Comparison of ENCODE assay signal across 20 cellular contexts in genomic region chr9:24614070-24614469, GRCh38.
DNase-seq lines count a peak whose midpoint lies in the region; ATAC-seq and TF ChIP-seq lines count a peak whose summit lies in the region.
"Had no signal": no experiment of that assay in that cellular context is flagged by ENCODE, and none has a peak within 500 bp of the region (broad histone marks: within the 10 kb centered on the region; RNA-seq: fewer than 3 reads in every experiment).

No MANE protein-coding gene starts in this region.

- H3K27ac Mint-ChIP-seq in WTC11: 0 out of 2 replicates have a peak overlapping the region, but pooled peaks have one; percentile 38
- H3K27ac Mint-ChIP-seq in stimulated activated naive CD8-positive, alpha-beta T cell treated with anti-CD3 and anti-CD28 coated beads, Interleukin-15, amount 100 ng/mL, for 72 hours: no peak overlapping the region
- H3K27ac Mint-ChIP-seq: activated naive CD8-positive, alpha-beta T cell treated with anti-CD3 and anti-CD28 coated beads for 36 hours; naive thymus-derived CD4-positive, alpha-beta T cell had no signal

- peak; percentile 82 for ATAC-seq in WTC11
- ATAC-seq in stimulated activated naive CD8-positive, alpha-beta T cell treated with anti-CD3 and anti-CD28 coated beads, Interleukin-15, amount 100 ng/mL, for 72 hours: no peak
- ATAC-seq in HG02852 (IDR thresholded peaks at IDR 0.05; ENCODE audit: unreplicated experiment): no peak
- ATAC-seq: naive thymus-derived CD4-positive, alpha-beta T cell; right cardiac atrium; upper lobe of right lung had no signal

- no peaks in the 10 kb centered on the region for H3K27me3 Mint-ChIP-seq in WTC11 (ENCODE audit: low read depth)
- no peaks in the 10 kb centered on the region for H3K27me3 Mint-ChIP-seq in stimulated activated naive CD8-positive, alpha-beta T cell treated with anti-CD3 and anti-CD28 coated beads, Interleukin-15, amount 100 ng/mL, for 72 hours
- H3K27me3 Mint-ChIP-seq: activated naive CD8-positive, alpha-beta T cell treated with anti-CD3 and anti-CD28 coated beads for 36 hours; naive thymus-derived CD4-positive, alpha-beta T cell had no signal

- POLR2A ChIA-PET in WTC11 (lab: Charles Lee): no interaction called here

- DNase-seq in D341Med (ENCODE audit: low spot score): peak; percentile 24
- DNase-seq in WTC11 (ENCODE audit: low spot score): no peak
- DNase-seq in kidney epithelial cell (ENCODE audit: low read depth): no peak
- no peak for DNase-seq in inferior parietal cortex (ENCODE audit: extremely low spot score)
- no peak for DNase-seq in NCI-H345 (lab: John Stamatoyannopoulos, UW)
- DNase-seq in stimulated activated naive CD8-positive, alpha-beta T cell treated with anti-CD3 and anti-CD28 coated beads, Interleukin-15, amount 100 ng/mL, for 72 hours: no peak
- DNase-seq: activated CD4-positive, CD25-positive, alpha-beta regulatory T cell treated with anti-CD3 and anti-CD28 coated beads, Interleukin-2, amount 50 U/mL, for 72 hours; activated naive CD8-positive, alpha-beta T cell treated with anti-CD3 and anti-CD28 coated beads for 36 hours; cerebellar nuclear complex; GDM1; IMR-90; naive thymus-derived CD4-positive, alpha-beta T cell; NCI-H1436 treated with DMSO at 0.1 percent for 48 hours; NK-92 treated with Interleukin-12 subunit alpha and Interleukin-12 subunit beta, amount 100 ng/mL, for 24 hours; right cardiac atrium; stimulated activated CD4-positive, alpha-beta T cell treated with anti-CD3 and anti-CD28 coated beads, Interleukin-4, amount 100 ng/mL, for 1 hour; upper lobe of right lung had no signal

- H3K27me3 ChIP-seq in kidney epithelial cell (ENCODE audit: control insufficient read depth, insufficient read depth, low read length): no peaks in the 10 kb centered on the region
- H3K27me3 ChIP-seq: BLaER1, upper lobe of right lung had no signal

- H3K36me3 Mint-ChIP-seq in WTC11: no peaks in the 10 kb centered on the region
- H3K36me3 Mint-ChIP-seq: activated naive CD8-positive, alpha-beta T cell treated with anti-CD3 and anti-CD28 coated beads for 36 hours; naive thymus-derived CD4-positive, alpha-beta T cell had no signal

- H3K4me1 Mint-ChIP-seq in WTC11: peaks cover 33% of the 10 kb centered on the region
- H3K4me1 Mint-ChIP-seq in stimulated activated naive CD8-positive, alpha-beta T cell treated with anti-CD3 and anti-CD28 coated beads, Interleukin-15, amount 100 ng/mL, for 72 hours: no peaks in the 10 kb centered on the region
- H3K4me1 Mint-ChIP-seq: activated naive CD8-positive, alpha-beta T cell treated with anti-CD3 and anti-CD28 coated beads for 36 hours; naive thymus-derived CD4-positive, alpha-beta T cell had no signal

- H3K4me3 ChIP-seq in kidney epithelial cell (ENCODE audit: low read depth, low read length): no peak overlapping the region
- H3K4me3 ChIP-seq: BLaER1, upper lobe of right lung had no signal

- no peaks in the 10 kb centered on the region for H3K36me3 ChIP-seq in kidney epithelial cell (ENCODE audit: control insufficient read depth, insufficient read depth, low read length)
- H3K36me3 ChIP-seq: BLaER1, upper lobe of right lung had no signal

- TF ChIP-seq CTCF in LNCAP (IDR thresholded peaks at IDR 0.05): 0 out of 2 replicates have a peak, but pooled peaks have one; percentile 15
- no peak for TF ChIP-seq CTCF in WTC11 (IDR thresholded peaks at IDR 0.05)
- TF ChIP-seq CTCF in kidney epithelial cell (IDR thresholded peaks at IDR 0.05; ENCODE audit: insufficient read depth, low read length, poor library complexity, severe bottlenecking): peak; percentile 44

- H3K9me3 Mint-ChIP-seq in WTC11: no peaks in the 10 kb centered on the region
- peaks cover 0 to 11% of the 10 kb centered on the region in 2 donors for H3K9me3 Mint-ChIP-seq in stimulated activated naive CD8-positive, alpha-beta T cell treated with anti-CD3 and anti-CD28 coated beads, Interleukin-15, amount 100 ng/mL, for 72 hours

- no peak overlapping the region for H3K4me3 Mint-ChIP-seq in WTC11
- H3K4me3 Mint-ChIP-seq in stimulated activated naive CD8-positive, alpha-beta T cell treated with anti-CD3 and anti-CD28 coated beads, Interleukin-15, amount 100 ng/mL, for 72 hours: no peak overlapping the region
- H3K4me3 Mint-ChIP-seq: activated naive CD8-positive, alpha-beta T cell treated with anti-CD3 and anti-CD28 coated beads for 36 hours; naive thymus-derived CD4-positive, alpha-beta T cell had no signal

- CTCF ChIA-PET in WTC11 (lab: Charles Lee): interaction anchor here (0.9 to 1.4 kb wide), 4 partner anchors 154 to 390 kb away, joined by 3 to 5 read pairs (median 4); no protein-coding TSS in a partner anchor

TF ChIP-seq in WTC11, 78 proteins besides CTCF, POLR2A, EP300 and RAD21 (continues in another document):
- TF ChIP-seq TEAD1 (CRISPR knock-in tag; IDR thresholded peaks at IDR 0.05) (no peak), MAX (CRISPR knock-in tag; IDR thresholded peaks at IDR 0.05) (no peak), TP53 (CRISPR knock-in tag; IDR thresholded peaks at IDR 0.05) (no peak), ARID4B (CRISPR knock-in tag; IDR thresholded peaks at IDR 0.05; ENCODE audit: borderline replicate concordance) (no peak), FOXK1 (CRISPR knock-in tag; IDR thresholded peaks at IDR 0.05) (no peak), ZNF416 (CRISPR knock-in tag; IDR thresholded peaks at IDR 0.05) (no peak), SMAD3 (CRISPR knock-in tag; IDR thresholded peaks at IDR 0.05; ENCODE audit: borderline replicate concordance) (no peak), CREB1 (CRISPR knock-in tag; IDR thresholded peaks at IDR 0.05) (no peak), ZNF138 (CRISPR knock-in tag; conservative IDR thresholded peaks at IDR 0.05) (no peak), EMX1 (CRISPR knock-in tag; IDR thresholded peaks at IDR 0.05) (no peak), ZNF425 (CRISPR knock-in tag; conservative IDR thresholded peaks at IDR 0.05) (no peak), GABPB1 (CRISPR knock-in tag; IDR thresholded peaks at IDR 0.05) (no peak), NR1H2 (CRISPR knock-in tag; IDR thresholded peaks at IDR 0.05) (no peak), ZSCAN18 (CRISPR knock-in tag; IDR thresholded peaks at IDR 0.05) (no peak), NFATC4 (CRISPR knock-in tag; IDR thresholded peaks at IDR 0.05) (no peak)
